Comparison of ENCODE assay signal across 28 cellular contexts in the genomic region with DNA sequence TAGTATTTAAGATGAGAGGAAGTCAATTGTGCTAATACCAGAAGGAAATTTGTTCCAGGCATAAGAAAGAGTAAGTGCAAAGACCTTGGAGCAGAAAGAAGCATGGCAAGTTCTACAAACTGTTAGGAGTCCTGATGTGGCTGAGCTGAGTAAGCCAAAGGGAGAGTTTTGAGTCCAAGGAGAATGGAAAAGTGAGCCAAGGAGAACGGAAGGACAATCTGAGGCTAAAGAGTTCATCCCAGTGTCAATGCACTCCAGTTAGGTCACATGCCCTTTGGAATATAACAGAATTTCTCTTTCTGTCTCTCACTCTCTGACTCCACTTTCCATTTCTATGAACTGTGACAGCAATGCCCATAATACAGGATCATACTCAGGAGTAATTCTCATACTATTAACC.
"Had no signal": no experiment of that assay in that cellular context is flagged by ENCODE, and none has a peak within 500 bp of the region (broad histone marks: within the 10 kb centered on the region; RNA-seq: fewer than 3 reads in every experiment).

No MANE protein-coding gene starts in this region.

- H3K79me2 ChIP-seq: hepatocyte had no signal

- H3K27me3 Mint-ChIP-seq: memory B cell; stimulated activated memory B cell treated with anti-CD40 and anti-IgM and Interleukin-4, amounts not matched to agents 10 μg/mL and 1 μg/mL and 100 μg/mL, for 72 hours had no signal

- ATAC-seq: foreskin keratinocyte; gastroesophageal sphincter; heart left ventricle; left colon; lower lobe of right lung; natural killer cell; right cardiac atrium; stimulated activated memory B cell treated with anti-CD40 and anti-IgM and Interleukin-4, amounts not matched to agents 10 μg/mL and 1 μg/mL and 100 μg/mL, for 72 hours; stimulated activated naive CD8-positive, alpha-beta T cell treated with anti-CD3 and anti-CD28 coated beads, Interleukin-15, Interleukin-2, amounts not matched to agents 100 U/mL and 50 U/mL, for 24 hours had no signal

- H3K36me3 ChIP-seq: esophagus muscularis mucosa, gastroesophageal sphincter, heart left ventricle, left ventricle myocardium inferior, lower lobe of right lung, prostate gland, spleen, tibial artery had no signal

- H3K4me3 Mint-ChIP-seq: memory B cell; natural killer cell; neural crest cell; stimulated activated memory B cell treated with anti-CD40 and anti-IgM and Interleukin-4, amounts not matched to agents 10 μg/mL and 1 μg/mL and 100 μg/mL, for 72 hours; type B pancreatic cell had no signal

- H3K27ac ChIP-seq: coronary artery, esophagus muscularis mucosa, foreskin keratinocyte, gastroesophageal sphincter, heart left ventricle, hepatocyte, left ventricle myocardium inferior, lower lobe of right lung, prostate gland, skin epidermis, spleen, testis, tibial artery had no signal

- H3K9me3 ChIP-seq: esophagus muscularis mucosa, gastroesophageal sphincter, heart left ventricle, left ventricle myocardium inferior, lower lobe of right lung, prostate gland, testis, tibial artery had no signal

- H3K9me3 Mint-ChIP-seq: memory B cell; neural crest cell; stimulated activated memory B cell treated with anti-CD40 and anti-IgM and Interleukin-4, amounts not matched to agents 10 μg/mL and 1 μg/mL and 100 μg/mL, for 72 hours; type B pancreatic cell had no signal

- H3K4me3 ChIP-seq: coronary artery, esophagus muscularis mucosa, gastroesophageal sphincter, heart left ventricle, hepatocyte, left ventricle myocardium inferior, lower lobe of right lung, prostate gland, skin epidermis, spleen, testis, tibial artery had no signal

- H3K36me3 Mint-ChIP-seq: memory B cell; natural killer cell; stimulated activated memory B cell treated with anti-CD40 and anti-IgM and Interleukin-4, amounts not matched to agents 10 μg/mL and 1 μg/mL and 100 μg/mL, for 72 hours; type B pancreatic cell had no signal

- H3K4me1 ChIP-seq: foreskin keratinocyte, gastroesophageal sphincter, heart left ventricle, left ventricle myocardium inferior, lower lobe of right lung, prostate gland, spleen, testis, tibial artery had no signal

- H3K27ac Mint-ChIP-seq: memory B cell; natural killer cell; stimulated activated memory B cell treated with anti-CD40 and anti-IgM and Interleukin-4, amounts not matched to agents 10 μg/mL and 1 μg/mL and 100 μg/mL, for 72 hours; type B pancreatic cell had no signal

- H3K4me1 Mint-ChIP-seq: memory B cell; natural killer cell; stimulated activated memory B cell treated with anti-CD40 and anti-IgM and Interleukin-4, amounts not matched to agents 10 μg/mL and 1 μg/mL and 100 μg/mL, for 72 hours had no signal

- H3K4me2 ChIP-seq: hepatocyte had no signal

- H2AFZ ChIP-seq: hepatocyte had no signal

- FAIRE-seq: endothelial cell of umbilical vein had no signal

- H3K27me3 ChIP-seq: esophagus muscularis mucosa, foreskin keratinocyte, gastroesophageal sphincter, heart left ventricle, hepatocyte, spleen, testis, tibial artery had no signal

- DNase-seq: dermis blood vessel endothelial cell; effector memory CD4-positive, alpha-beta T cell; foreskin keratinocyte; heart left ventricle; islet precursor cell; kidney glomerular epithelial cell; left colon; left ventricle myocardium inferior; lower lobe of right lung; natural killer cell; spleen; stimulated activated CD4-positive, alpha-beta T cell treated with anti-CD3 and anti-CD28 coated beads, Interleukin-4, amount 100 ng/mL, for 4 hours; stimulated activated naive CD8-positive, alpha-beta T cell treated with anti-CD3 and anti-CD28 coated beads, Interleukin-15, Interleukin-2, amounts not matched to agents 100 U/mL and 50 U/mL, for 24 hours; substantia nigra; testis; tibial artery had no signal
